Comparison of ENCODE assay signal across 22 cellular contexts in genomic region chr16:10554569-10554968, GRCh38. TPM values are rescaled to one million over a fixed set of nuclear protein-coding genes. Genes with fewer than 3 reads are reported as not detected.
A peak's percentile ranks its signal among the peaks of the same experiment; 100 is the strongest.
DNase-seq lines count a peak whose midpoint lies in the region; ATAC-seq and TF ChIP-seq lines count a peak whose summit lies in the region.
"Had no signal": no experiment of that assay in that cellular context is flagged by ENCODE, and none has a peak within 500 bp of the region (broad histone marks: within the 10 kb centered on the region; RNA-seq: fewer than 3 reads in every experiment).

No MANE protein-coding gene starts in this region.

- intact Hi-C loops in psoas muscle (cut with DNase I) = no loop called here

- peaks cover 3% of the 10 kb centered on the region for H3K9me3 Mint-ChIP-seq in memory B cell

- no peaks in the 10 kb centered on the region for H3K27me3 Mint-ChIP-seq in memory B cell

- WGBS in psoas muscle, 3 donors = 84 to 93% (median 89%) methylated on average over 7 of the region's 7 CpGs

- H3K27me3 ChIP-seq in OCI-LY3 (ENCODE audit: low read depth, low read length) (no peaks in the 10 kb centered on the region), psoas muscle (ENCODE audit: insufficient read depth in 3 of 3, low read length in 2 of 3) (no peaks in the 10 kb centered on the region)

- DNase-seq in memory B cell (ENCODE audit: low spot score in 2 of 2) = peak in 1 of 2 donors; percentile 11
- DNase-seq in activated effector memory CD4-positive, alpha-beta T cell treated with anti-CD3 and anti-CD28 coated beads, Interleukin-2, amount 50 U/mL, for 16 hours = no peak
- no peak for DNase-seq in psoas muscle
- no peak for DNase-seq in activated CD8-positive, alpha-beta memory T cell treated with anti-CD3 and anti-CD28 coated beads for 24 hours
- DNase-seq: CD4-positive, alpha-beta memory T cell; DND-41; NCI-H1092 treated with DMSO at 0.1 percent for 48 hours; NCI-H146; NCI-H2029; NCI-H226; NCI-H510A treated with DMSO at 0.1 percent for 48 hours; NCI-H774; NK-92 treated with Interleukin-12 subunit alpha and Interleukin-12 subunit beta, amount 100 ng/mL, for 24 hours had no signal

- no peaks in the 10 kb centered on the region for H4K20me1 ChIP-seq in OCI-LY3 (ENCODE audit: insufficient read depth, low read length)
- H4K20me1 ChIP-seq: BLaER1 treated with 17β-estradiol and CSF1 and Interleukin-3, amounts not matched to agents 10 nM and 100 nM had no signal

- peaks cover 2% of the 10 kb centered on the region for H3K36me3 Mint-ChIP-seq in memory B cell
- H3K36me3 Mint-ChIP-seq: CD4-positive, alpha-beta memory T cell had no signal

- H3K27ac ChIP-seq in OCI-LY3 (ENCODE audit: low read length) (peak overlapping the region; percentile 57), psoas muscle (no peak overlapping the region)
- H3K27ac ChIP-seq: BLaER1 treated with 17β-estradiol and CSF1 and Interleukin-3, amounts not matched to agents 10 nM and 100 nM; HL-60; KMS-11 had no signal

- peak overlapping the region; percentile 68 for H3K4me2 ChIP-seq in OCI-LY3 (ENCODE audit: low read length)
- H3K4me2 ChIP-seq: KMS-11 had no signal

- H3K27ac Mint-ChIP-seq in memory B cell = no peak overlapping the region
- H3K27ac Mint-ChIP-seq: CD4-positive, alpha-beta memory T cell had no signal

- H3K4me3 ChIP-seq in OCI-LY3 (ENCODE audit: low read length) = peak overlapping the region; percentile 26
- H3K4me3 ChIP-seq in psoas muscle = no peak overlapping the region
- H3K4me3 ChIP-seq: BLaER1 treated with 17β-estradiol and CSF1 and Interleukin-3, amounts not matched to agents 10 nM and 100 nM had no signal

- H3K9ac ChIP-seq in OCI-LY3 (ENCODE audit: low read length) = peak overlapping the region; percentile 28; the same call in 1 of the 2 replicates
- H3K9ac ChIP-seq: BLaER1 treated with 17β-estradiol and CSF1 and Interleukin-3, amounts not matched to agents 10 nM and 100 nM; KMS-11 had no signal

- H3K36me3 ChIP-seq in OCI-LY3 (replicated peaks; ENCODE audit: low read depth, low read length) = no peaks in the 10 kb centered on the region
- no peaks in the 10 kb centered on the region for H3K36me3 ChIP-seq in psoas muscle (ENCODE audit: insufficient read depth in 1 of 2, low read depth in 1 of 2)
- H3K36me3 ChIP-seq: BLaER1 treated with 17β-estradiol and CSF1 and Interleukin-3, amounts not matched to agents 10 nM and 100 nM had no signal

- peaks cover 44% of the 10 kb centered on the region for H3K4me1 ChIP-seq in OCI-LY3 (ENCODE audit: low read length)
- peaks cover 32% of the 10 kb centered on the region for H3K4me1 ChIP-seq in psoas muscle

- TF ChIP-seq CTCF in OCI-LY3 (IDR thresholded peaks at IDR 0.05; ENCODE audit: low read depth, low read length) = no peak
- TF ChIP-seq CTCF in psoas muscle (IDR thresholded peaks at IDR 0.05) = no peak

- no peaks in the 10 kb centered on the region for H3K79me2 ChIP-seq in OCI-LY3 (ENCODE audit: low read length)

- ATAC-seq in GM21723 (IDR thresholded peaks at IDR 0.05; ENCODE audit: unreplicated experiment) (peak; percentile 59), memory B cell (ENCODE audit: low read depth) (peak; percentile 51), psoas muscle (no peak), GM18909 (IDR thresholded peaks at IDR 0.05; ENCODE audit: poor library complexity, unreplicated experiment) (no peak)
- ATAC-seq: HepG2, Panc1, SK-N-SH treated with all-trans-retinoic acid at 6 μM for 48 hours had no signal

- no peak overlapping the region for H3K4me3 Mint-ChIP-seq in memory B cell
- H3K4me3 Mint-ChIP-seq: CD4-positive, alpha-beta memory T cell had no signal

- H2AFZ ChIP-seq in OCI-LY3 (ENCODE audit: low read depth, low read length) = no peak overlapping the region

- H3K9me3 ChIP-seq in OCI-LY3 (ENCODE audit: insufficient read depth, low read length) (no peaks in the 10 kb centered on the region), psoas muscle (no peaks in the 10 kb centered on the region)

- H3K4me1 Mint-ChIP-seq in memory B cell = peaks cover 14% of the 10 kb centered on the region

RNA-seq across cellular contexts. Expression of gene EMP2, which starts 25.8 kb away (rescaled TPM):
- 10 to 100 TPM; 11.0 to 25.4 (median 17.7) TPM for total RNA-seq in psoas muscle
- polyA plus RNA-seq in psoas muscle = 10 to 100 TPM in 1 of 3 donors, 1 to 10 TPM in 2; 8.0 to 22.8 (median 9.9) TPM
- total RNA-seq: CD4-positive, alpha-beta memory T cell had no signal
- polyA plus RNA-seq: CD4-positive, alpha-beta memory T cell had no signal

Comparison
In these comparisons a context has a peak if more than half of its experiments do, and no peak if none do; other contexts are left out.
1. ATAC-seq: peak in GM21723 (single experiment) and memory B cell (single experiment); none in psoas muscle (0 of 4) and GM18909 (single experiment).